ENCODE assay signal across 16 cellular contexts in genomic region chr5:111447822-111448221, GRCh38.
DNase-seq lines count a peak whose midpoint lies in the region; TF ChIP-seq lines count a peak whose summit lies in the region.
"Had no signal": no experiment of that assay in that cellular context is flagged by ENCODE, and none has a peak within 500 bp of the region (broad histone marks: within the 10 kb centered on the region; RNA-seq: fewer than 3 reads in every experiment).

No MANE protein-coding gene starts in this region.

- peak overlapping the region; percentile 48 for H3K4me2 ChIP-seq in Loucy (ENCODE audit: low read depth, low read length, poor library complexity, severe bottlenecking)
- H3K4me2 ChIP-seq in mesendoderm (ENCODE audit: low read length) = no peak overlapping the region
- H3K4me2 ChIP-seq: A549 had no signal

- H3K4me1 ChIP-seq in Loucy (ENCODE audit: insufficient read depth, low read length, poor library complexity, severe bottlenecking) = peaks cover 8% of the 10 kb centered on the region
- no peaks in the 10 kb centered on the region for H3K4me1 ChIP-seq in mesendoderm (ENCODE audit: control insufficient read depth, low read depth, low read length)
- H3K4me1 ChIP-seq: A549, gastroesophageal sphincter had no signal

- no peak overlapping the region for H2BK120ac ChIP-seq in mesendoderm (ENCODE audit: low read depth, low read length)

- H2BK15ac ChIP-seq in mesendoderm (replicated peaks; ENCODE audit: low read depth) = no peak overlapping the region

- no peak overlapping the region for H3K18ac ChIP-seq in mesendoderm (ENCODE audit: low read length)

- no peak overlapping the region for H3K9ac ChIP-seq in Loucy (ENCODE audit: low read depth, low read length, poor library complexity, severe bottlenecking)
- no peak overlapping the region for H3K9ac ChIP-seq in mesendoderm (ENCODE audit: low read length)

- H3K9me3 ChIP-seq in Loucy (ENCODE audit: insufficient read depth, low read depth, low read length) = no peaks in the 10 kb centered on the region
- H3K9me3 ChIP-seq: A549, gastroesophageal sphincter had no signal

- H3K56ac ChIP-seq in mesendoderm (ENCODE audit: low read length) = no peak overlapping the region

- H3F3A ChIP-seq in Loucy (ENCODE audit: low read depth) = no peaks in the 10 kb centered on the region

- DNase-seq in NCI-H510A treated with DMSO at 0.1 percent for 48 hours (lab: John Stamatoyannopoulos, UW) (peak; percentile 28), NCI-H510A (lab: John Stamatoyannopoulos, UW) (no peak), NCI-H524 (lab: John Stamatoyannopoulos, UW) (peak; percentile 24 to 71), mesendoderm (peak; percentile 74), COLO829 (ENCODE audit: low spot score) (no peak), KBM-7 (no peak)
- DNase-seq in stimulated activated CD4-positive, alpha-beta T cell treated with anti-CD3 and anti-CD28 coated beads, Interleukin-2, amount 100 ng/mL, for 24 hours = no peak
- DNase-seq: activated CD8-positive, alpha-beta T cell treated with anti-CD3 and anti-CD28 coated beads, Interleukin-2, amount 10 ng/mL, durations not matched to agents 7 days and 5 days; aorta; CD8-positive, alpha-beta memory T cell; natural killer cell; SW 1271 had no signal

- no peak overlapping the region for H3K23ac ChIP-seq in mesendoderm (ENCODE audit: low read length)

- no peak overlapping the region for H4K8ac ChIP-seq in mesendoderm (ENCODE audit: low read depth, low read length)

- H3K79me2 ChIP-seq in Loucy (ENCODE audit: insufficient read depth, low read length) (no peaks in the 10 kb centered on the region), mesendoderm (ENCODE audit: control insufficient read depth, insufficient read depth, low read length) (no peaks in the 10 kb centered on the region)

- peaks cover 5% of the 10 kb centered on the region; the same call in 1 of the 2 replicates for H3K36me3 ChIP-seq in Loucy (ENCODE audit: insufficient read depth, low read length)
- no peaks in the 10 kb centered on the region for H3K36me3 ChIP-seq in mesendoderm (ENCODE audit: control insufficient read depth, insufficient read depth, low read length)
- H3K36me3 ChIP-seq: gastroesophageal sphincter had no signal

- H3K27ac ChIP-seq in mesendoderm (ENCODE audit: low read depth, low read length) = no peak overlapping the region
- H3K27ac ChIP-seq: A549, gastroesophageal sphincter had no signal

- no CpG with 5 or more reads among the region's 2 CpGs for WGBS in mesendoderm (ENCODE audit: extremely low coverage, insufficient coverage, low lambda C conversion rate)

- no peaks in the 10 kb centered on the region for H3K79me1 ChIP-seq in mesendoderm (ENCODE audit: low read length)

- no peaks in the 10 kb centered on the region for H4K20me1 ChIP-seq in Loucy (ENCODE audit: insufficient read depth, low read length, poor library complexity, severe bottlenecking)

- no peaks in the 10 kb centered on the region for H3K9me2 ChIP-seq in Loucy (replicated peaks; ENCODE audit: low read depth, low read length)

- H2AFZ ChIP-seq in Loucy (ENCODE audit: low read length) = no peak overlapping the region

- H3K27me3 ChIP-seq in Loucy (ENCODE audit: insufficient read depth, low read length, poor library complexity, severe bottlenecking) (no peaks in the 10 kb centered on the region), mesendoderm (ENCODE audit: insufficient read depth, low read length, poor library complexity) (no peaks in the 10 kb centered on the region)
- H3K27me3 ChIP-seq: gastroesophageal sphincter had no signal

- no peak overlapping the region for H3K4me3 ChIP-seq in Loucy (ENCODE audit: low read length, poor library complexity, severe bottlenecking)
- H3K4me3 ChIP-seq in mesendoderm (ENCODE audit: low read length) = no peak overlapping the region
- H3K4me3 ChIP-seq: A549, gastroesophageal sphincter, lung had no signal

- in situ Hi-C loops in KBM-7 (cut with MboI; ENCODE audit: low pct_unique_long_range_greater_than_20kb, low sequenced_read_pairs) = no loop called here

- H2BK5ac ChIP-seq in mesendoderm (ENCODE audit: low read length) = no peak overlapping the region

- no peak for TF ChIP-seq CTCF in Loucy (conservative IDR thresholded peaks at IDR 0.05; ENCODE audit: low read length)

- no peak overlapping the region for H4K5ac ChIP-seq in mesendoderm (ENCODE audit: low read length)

- no peak overlapping the region for H2AK5ac ChIP-seq in mesendoderm (ENCODE audit: low read length)

- H3K4ac ChIP-seq in mesendoderm (ENCODE audit: low read depth, low read length) = no peak overlapping the region

Comparison
In these comparisons a context has a peak if more than half of its experiments do, and no peak if none do; other contexts are left out.
1. DNase-seq: peak in NCI-H510A treated with DMSO at 0.1 percent for 48 hours (single experiment), NCI-H524 (2 of 2) and mesendoderm (single experiment); none in NCI-H510A (single experiment), COLO829 (single experiment), stimulated activated CD4-positive, alpha-beta T cell treated with anti-CD3 and anti-CD28 coated beads, Interleukin-2, amount 100 ng/mL, for 24 hours (0 of 2) and KBM-7 (single experiment).